In genomic region chr6:108895591-108895990, GRCh38 we compare ENCODE assay signal across 12 cellular contexts. TPM values are rescaled to one million over a fixed set of nuclear protein-coding genes. Genes with fewer than 3 reads are reported as not detected.
DNase-seq lines count a peak whose midpoint lies in the region; ATAC-seq and TF ChIP-seq lines count a peak whose summit lies in the region.
"Had no signal": no experiment of that assay in that cellular context is flagged by ENCODE, and none has a peak within 500 bp of the region (broad histone marks: within the 10 kb centered on the region; RNA-seq: fewer than 3 reads in every experiment).

No MANE protein-coding gene starts in this region.

- no peak for TF ChIP-seq EP300 in tibial nerve (IDR thresholded peaks at IDR 0.05)

- H3K9me3 Mint-ChIP-seq in activated T-cell treated with anti-CD3 and anti-CD28 coated beads, Interleukin-2, amount 50 U/mL, for 72 hours, result no peaks in the 10 kb centered on the region
- no peaks in the 10 kb centered on the region for H3K9me3 Mint-ChIP-seq in T-cell
- H3K9me3 Mint-ChIP-seq: activated T-cell treated with anti-CD3 and anti-CD28 coated beads, Interleukin-2, amount 50 U/mL, for 4 hours; nephron had no signal

- TF ChIP-seq CTCF in fibroblast of pulmonary artery (IDR thresholded peaks at IDR 0.05; ENCODE audit: low read length, missing control alignments), result no peak
- no peak for TF ChIP-seq CTCF in tibial nerve (IDR thresholded peaks at IDR 0.05)

- no peak overlapping the region for H3K27ac Mint-ChIP-seq in activated T-cell treated with anti-CD3 and anti-CD28 coated beads, Interleukin-2, amount 50 U/mL, for 72 hours
- H3K27ac Mint-ChIP-seq in T-cell, result peak overlapping the region; percentile 71 to 86

- H3K36me3 ChIP-seq in tibial nerve, result no peaks in the 10 kb centered on the region

- peak; percentile 65 to 74 for ATAC-seq in activated T-cell treated with anti-CD3 and anti-CD28 coated beads, Interleukin-2, amount 50 U/mL, for 72 hours (replicated peaks in 1 of 2)
- ATAC-seq in T-cell (replicated peaks in 1 of 4), result peak in 1 of 4 experiments; percentile 32
- ATAC-seq in GM21515 (IDR thresholded peaks at IDR 0.05; ENCODE audit: unreplicated experiment), result no peak

- H3K27me3 ChIP-seq in tibial nerve, result no peaks in the 10 kb centered on the region

- peaks cover 28% of the 10 kb centered on the region for H3K4me1 Mint-ChIP-seq in activated T-cell treated with anti-CD3 and anti-CD28 coated beads, Interleukin-2, amount 50 U/mL, for 72 hours (ENCODE audit: low read depth)
- peaks cover 12 to 46% (median 34%) of the 10 kb centered on the region in 3 donors for H3K4me1 Mint-ChIP-seq in T-cell

- TF ChIP-seq POLR2A in tibial nerve (IDR thresholded peaks at IDR 0.05), result no peak

- H3K4me3 ChIP-seq in fibroblast of pulmonary artery (replicated peaks; ENCODE audit: low read depth, low read length), result no peak overlapping the region
- H3K4me3 ChIP-seq in tibial nerve, result no peak overlapping the region

- H3K27me3 Mint-ChIP-seq in activated T-cell treated with anti-CD3 and anti-CD28 coated beads, Interleukin-2, amount 50 U/mL, for 72 hours (ENCODE audit: low read depth), result peaks cover 6% of the 10 kb centered on the region
- no peaks in the 10 kb centered on the region for H3K27me3 Mint-ChIP-seq in T-cell

- DNase-seq in activated T-cell treated with anti-CD3 and anti-CD28 coated beads, Interleukin-2, amount 50 U/mL, for 72 hours, result no peak
- DNase-seq in activated T-cell treated with anti-CD3 and anti-CD28 coated beads, Interleukin-2, amount 50 U/mL, for 1 hour, result no peak
- DNase-seq in T-cell (no peak), fibroblast of pulmonary artery (ENCODE audit: low read depth) (peak; percentile 51), tibial nerve (ENCODE audit: low spot score in 2 of 2) (no peak), amniotic stem cell (lab: John Stamatoyannopoulos, UW) (no peak)
- DNase-seq in activated effector memory CD4-positive, alpha-beta T cell treated with Interleukin-2 at 50 U/mL for 16 hours, result no peak
- DNase-seq: activated T-cell treated with anti-CD3 and anti-CD28 coated beads, Interleukin-2, amount 50 U/mL, for 4 hours; Caco-2; Karpas-422 had no signal

- CTCF ChIA-PET in T-cell (lab: Charles Lee), result interaction anchor here in 1 of 2 donors (0.8 to 1.3 kb wide), 2 partner anchors 30 to 180 kb away, joined by 3 read pairs; no protein-coding TSS in a partner anchor

- WGBS in tibial nerve, 2 donors, result 91 to 92% methylated on average over 1 of the region's 1 CpG

- H3K4me3 Mint-ChIP-seq in activated T-cell treated with anti-CD3 and anti-CD28 coated beads, Interleukin-2, amount 50 U/mL, for 72 hours, result peak overlapping the region in 1 of 2 donors; percentile 47
- no peak overlapping the region for H3K4me3 Mint-ChIP-seq in T-cell
- H3K4me3 Mint-ChIP-seq: activated T-cell treated with anti-CD3 and anti-CD28 coated beads, Interleukin-2, amount 50 U/mL, for 4 hours; nephron had no signal

- POLR2A ChIA-PET in T-cell (lab: Charles Lee), result no interaction called here

- H3K9me3 ChIP-seq in tibial nerve, result no peaks in the 10 kb centered on the region
- H3K9me3 ChIP-seq: Caco-2 had no signal

- no peaks in the 10 kb centered on the region for H3K36me3 Mint-ChIP-seq in activated T-cell treated with anti-CD3 and anti-CD28 coated beads, Interleukin-2, amount 50 U/mL, for 72 hours (ENCODE audit: insufficient read depth in 2 of 2)
- peaks cover 1% of the 10 kb centered on the region for H3K36me3 Mint-ChIP-seq in T-cell

- H3K27ac ChIP-seq in tibial nerve, result peak overlapping the region in 3 of 4 donors; percentile 62 to 83 (median 67)

- H3K4me1 ChIP-seq in tibial nerve, result peaks cover 0 to 31% (median 6%) of the 10 kb centered on the region in 4 donors

RNA-seq across cellular contexts. Expression of gene ARMC2, which starts 47.4 kb away (rescaled TPM):
- 1 to 10 TPM; 2.2 to 2.9 TPM for total RNA-seq in activated T-cell treated with anti-CD3 and anti-CD28 coated beads, Interleukin-2, amount 50 U/mL, for 72 hours
- total RNA-seq in T-cell, result 1 to 10 TPM; 6.4 to 10.0 (median 8.1) TPM
- 10 to 100 TPM in 1 of 4 donors, 1 to 10 TPM in 3; 3.1 to 11.1 (median 5.7) TPM for total RNA-seq in tibial nerve
